1 cellular context compared by ENCODE assay signal in the genomic region with DNA sequence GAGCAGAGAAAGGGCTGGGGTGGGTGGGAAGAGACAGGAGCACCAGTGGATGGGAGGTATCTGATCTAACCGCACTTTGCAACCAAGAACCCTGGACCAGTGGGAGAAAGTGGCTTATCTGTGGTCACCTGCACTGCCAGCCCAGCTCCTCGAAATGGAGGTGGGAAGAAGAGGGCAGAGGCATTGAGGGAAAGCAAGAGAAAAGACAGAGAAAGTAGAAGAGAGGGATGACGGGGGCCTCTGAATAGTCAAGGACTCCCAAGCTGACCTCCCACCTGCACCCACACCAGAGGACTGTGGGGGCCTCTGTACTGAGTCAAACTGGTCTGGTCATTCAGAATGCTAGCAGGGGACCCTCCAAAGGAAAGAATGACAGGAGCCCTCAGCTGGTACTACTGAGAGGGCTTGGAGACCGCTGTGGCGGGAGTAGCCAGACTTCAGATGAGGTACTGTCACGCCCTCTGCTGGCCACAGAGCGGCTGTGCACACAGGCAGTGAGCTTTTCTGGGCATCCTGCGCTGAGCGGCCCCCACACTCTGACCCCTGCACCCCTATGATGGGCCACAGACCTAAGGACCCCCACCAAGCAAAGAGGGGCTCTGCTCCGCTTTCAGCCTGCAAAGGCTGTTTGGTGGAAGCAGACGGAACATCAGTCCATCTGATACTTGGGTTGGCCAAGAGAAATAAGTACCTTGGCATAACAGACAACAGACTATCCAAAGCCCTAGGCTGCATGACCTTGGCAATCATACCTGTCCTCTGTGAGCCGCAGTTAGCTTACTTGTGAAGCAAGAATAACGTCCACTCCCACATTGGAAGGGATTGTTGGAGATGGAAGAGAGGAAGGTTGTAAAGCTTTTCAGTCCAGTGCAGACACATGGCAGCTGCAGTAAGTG.
TF ChIP-seq lines count a peak whose summit lies in the region.

No MANE protein-coding gene starts in this region.

TF ChIP-seq in K562, 482 proteins besides CTCF, POLR2A, EP300 and RAD21 (continued from another document):
- TF ChIP-seq HMGXB4 (CRISPR knock-in tag; IDR thresholded peaks at IDR 0.05), result no peak
- TF ChIP-seq ZNF140 (CRISPR knock-in tag; IDR thresholded peaks at IDR 0.05), result no peak
- no peak for TF ChIP-seq RAD51 (IDR thresholded peaks at IDR 0.05; ENCODE audit: borderline replicate concordance, low read depth)
- TF ChIP-seq EHMT2 (IDR thresholded peaks at IDR 0.05), result no peak
- no peak for TF ChIP-seq TOE1 (IDR thresholded peaks at IDR 0.05; ENCODE audit: borderline replicate concordance)
- no peak for TF ChIP-seq TOE1 (CRISPR knock-in tag; IDR thresholded peaks at IDR 0.05; ENCODE audit: borderline replicate concordance, low read depth)
- TF ChIP-seq ZNF41 (CRISPR knock-in tag; conservative IDR thresholded peaks at IDR 0.05), result no peak
- TF ChIP-seq MAZ (CRISPR knock-in tag; conservative IDR thresholded peaks at IDR 0.05 in 1 of 2, IDR thresholded peaks at IDR 0.05 in 1 of 2), result no peak
- 0 out of 2 replicates have a peak, but pooled peaks have one; percentile 27 for TF ChIP-seq CREM (IDR thresholded peaks at IDR 0.05; ENCODE audit: low read depth)
- TF ChIP-seq CC2D1A (IDR thresholded peaks at IDR 0.05), result peak; percentile 63; the same call in 1 of the 2 replicates
- no peak for TF ChIP-seq RBM15 (IDR thresholded peaks at IDR 0.05; ENCODE audit: insufficient read depth, low read length)
- TF ChIP-seq ZNF445 (CRISPR knock-in tag; IDR thresholded peaks at IDR 0.05; ENCODE audit: low read depth), result no peak
- TF ChIP-seq ZNF384 (IDR thresholded peaks at IDR 0.05; ENCODE audit: low read depth, low read length), result no peak
- no peak for TF ChIP-seq ZNF12 (CRISPR knock-in tag; IDR thresholded peaks at IDR 0.05)
- TF ChIP-seq ZNF57 (CRISPR knock-in tag; IDR thresholded peaks at IDR 0.05), result no peak
- no peak for TF ChIP-seq LEF1 (IDR thresholded peaks at IDR 0.05)
- TF ChIP-seq KDM5B (IDR thresholded peaks at IDR 0.05; ENCODE audit: insufficient replicate concordance, low read depth, low read length), result no peak
- TF ChIP-seq TFAP4 (CRISPR knock-in tag; IDR thresholded peaks at IDR 0.05; ENCODE audit: borderline replicate concordance), result 0 out of 2 replicates have a peak, but pooled peaks have one; percentile 32
- no peak for TF ChIP-seq ZFPM2 (CRISPR knock-in tag; IDR thresholded peaks at IDR 0.05)
- TF ChIP-seq DEAF1 (CRISPR knock-in tag; IDR thresholded peaks at IDR 0.05), result peak; percentile 76
